19 cellular contexts compared by ENCODE assay signal in the genomic region with DNA sequence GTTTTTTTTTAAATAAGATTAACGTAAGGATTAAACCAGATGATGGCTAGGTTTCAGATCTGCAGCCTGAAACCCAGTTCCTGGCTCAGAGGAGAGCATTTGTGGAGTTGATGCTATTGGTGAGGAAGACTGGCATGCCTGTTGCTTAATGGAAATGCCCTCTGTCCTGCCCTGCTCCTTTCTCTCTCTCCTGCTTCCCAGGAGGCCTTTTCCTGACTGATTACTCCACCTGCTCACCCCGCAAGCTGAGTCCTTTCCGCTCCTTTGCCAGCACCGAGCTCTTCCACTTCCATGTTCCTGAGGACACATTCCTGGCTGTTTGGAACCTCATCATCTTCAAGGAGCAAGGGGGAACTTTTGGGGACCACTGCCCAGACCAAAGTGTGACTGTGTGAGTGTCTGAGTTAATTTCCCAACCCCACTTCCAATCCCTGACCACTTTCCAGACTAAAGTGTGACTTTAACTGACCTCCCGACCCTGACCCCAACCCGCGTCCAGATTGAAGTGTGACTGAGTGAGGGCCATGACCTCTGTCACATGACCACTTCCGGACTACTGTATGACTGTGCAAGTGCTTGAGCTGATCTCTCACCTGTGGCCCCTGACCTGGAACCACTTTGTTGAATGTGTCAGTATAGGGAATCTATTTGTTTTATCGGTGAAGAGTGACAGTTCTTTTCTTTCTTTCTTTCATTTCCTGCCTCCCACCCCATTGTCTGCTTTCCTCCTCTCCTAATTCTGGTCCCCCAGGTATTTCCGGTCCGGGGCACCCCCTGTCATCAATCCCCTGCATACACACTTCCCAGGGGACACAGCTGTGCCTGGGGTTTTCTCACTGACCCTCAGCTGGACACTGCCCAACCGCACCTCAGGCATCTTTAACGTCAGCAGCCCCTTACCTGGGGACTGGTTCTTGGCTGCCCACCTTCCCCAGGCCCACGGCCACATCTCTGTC. TPM values are rescaled to one million over a fixed set of nuclear protein-coding genes. Genes with fewer than 3 reads are reported as not detected.
DNase-seq lines count a peak whose midpoint lies in the region; ATAC-seq and TF ChIP-seq lines count a peak whose summit lies in the region.
"Had no signal": no experiment of that assay in that cellular context is flagged by ENCODE, and none has a peak within 500 bp of the region (broad histone marks: within the 10 kb centered on the region; RNA-seq: fewer than 3 reads in every experiment).

No MANE protein-coding gene starts in this region.

- H3K79me2 ChIP-seq in PC-9 (ENCODE audit: low read depth), result no peaks in the 10 kb centered on the region

- H3K9me3 Mint-ChIP-seq in IgD-negative memory B cell (no peaks in the 10 kb centered on the region), chondrocyte (ENCODE audit: low read depth) (no peaks in the 10 kb centered on the region)
- H3K9me3 Mint-ChIP-seq: activated T-cell treated with anti-CD3 and anti-CD28 coated beads, Interleukin-2, amount 50 U/mL, for 72 hours; stimulated activated effector memory CD8-positive, alpha-beta T cell treated with anti-CD3 and anti-CD28 coated beads, Interleukin-12 subunit alpha, Interleukin-12 subunit beta, amount 100 ng/mL, for 72 hours had no signal

- peak overlapping the region; percentile 63 for H3K27ac ChIP-seq in 22Rv1
- peak overlapping the region; percentile 81 for H3K27ac ChIP-seq in neutrophil
- no peak overlapping the region for H3K27ac ChIP-seq in PC-9

- H3K4me1 ChIP-seq in neutrophil (ENCODE audit: control insufficient read depth in 1 of 2, insufficient read depth in 1 of 2, low read depth in 1 of 2, low read length in 1 of 2) (peaks cover 39 to 53% of the 10 kb centered on the region in 2 experiments), PC-9 (replicated peaks; ENCODE audit: insufficient read depth) (peaks cover 12% of the 10 kb centered on the region)

- BruUV-seq in PC-9 (replicated peaks; lab: Mats Ljungman, UMichigan), result no TSS peak

- no peaks in the 10 kb centered on the region; the same call in 1 of the 2 replicates for H3F3A ChIP-seq in PC-9 (ENCODE audit: insufficient read depth, low read depth)

- H3K36me3 Mint-ChIP-seq in IgD-negative memory B cell (peaks cover 1% of the 10 kb centered on the region), chondrocyte (ENCODE audit: low read depth) (peaks cover 7% of the 10 kb centered on the region)
- H3K36me3 Mint-ChIP-seq: stimulated activated effector memory CD8-positive, alpha-beta T cell treated with anti-CD3 and anti-CD28 coated beads, Interleukin-12 subunit alpha, Interleukin-12 subunit beta, amount 100 ng/mL, for 72 hours had no signal

- H3K27me3 Mint-ChIP-seq in IgD-negative memory B cell, result peaks cover 1% of the 10 kb centered on the region
- no peaks in the 10 kb centered on the region for H3K27me3 Mint-ChIP-seq in chondrocyte (ENCODE audit: low read depth)

- peak; percentile 60 for DNase-seq in chondrocyte (ENCODE audit: low spot score)
- DNase-seq in PC-9, result no peak
- DNase-seq in ecto neural progenitor cell (ENCODE audit: low spot score), result no peak
- DNase-seq in stimulated activated CD8-positive, alpha-beta memory T cell treated with anti-CD3 and anti-CD28 coated beads, Interleukin-4, amount 100 ng/mL, for 48 hours, result no peak
- DNase-seq: esophagus squamous epithelium; SHP77; stimulated activated CD4-positive, alpha-beta T cell treated with anti-CD3 and anti-CD28 coated beads, Interleukin-4, amount 100 ng/mL, for 4 hours; T1000 had no signal

- H3K4me3 ChIP-seq in neutrophil (ENCODE audit: low read depth in 1 of 2, low read length in 1 of 2) (peak overlapping the region in 1 of 2 experiments; percentile 47), PC-9 (no peak overlapping the region)
- H3K4me3 ChIP-seq: adrenal gland, coronary artery, esophagus squamous epithelium, left lung had no signal

- no peaks in the 10 kb centered on the region for H3K9me2 ChIP-seq in PC-9 (ENCODE audit: insufficient read depth)

- H3K4me3 Mint-ChIP-seq in IgD-negative memory B cell (peak overlapping the region in 2 of 4 donors; percentile 39 to 75), chondrocyte (ENCODE audit: unreplicated experiment) (no peak overlapping the region)
- H3K4me3 Mint-ChIP-seq: activated T-cell treated with anti-CD3 and anti-CD28 coated beads, Interleukin-2, amount 50 U/mL, for 72 hours; stimulated activated effector memory CD8-positive, alpha-beta T cell treated with anti-CD3 and anti-CD28 coated beads, Interleukin-12 subunit alpha, Interleukin-12 subunit beta, amount 100 ng/mL, for 72 hours had no signal

- no peak overlapping the region for H2AFZ ChIP-seq in PC-9

- H3K27me3 ChIP-seq in neutrophil (peaks cover 72% of the 10 kb centered on the region), PC-9 (ENCODE audit: insufficient read depth, low read depth) (no peaks in the 10 kb centered on the region)
- H3K27me3 ChIP-seq: adrenal gland had no signal

- peaks cover 33 to 41% (median 34%) of the 10 kb centered on the region in 3 donors for H3K4me1 Mint-ChIP-seq in IgD-negative memory B cell
- peaks cover 29% of the 10 kb centered on the region for H3K4me1 Mint-ChIP-seq in chondrocyte (ENCODE audit: low read depth)

- POLR2A ChIA-PET in PC-9 (lab: Charles Lee; ENCODE audit: unreplicated experiment), result interaction anchor here (0.6 kb wide), 1 partner anchor 63 kb away, joined by 6 read pairs; no protein-coding TSS in a partner anchor

- TF ChIP-seq CTCF in 22Rv1 (IDR thresholded peaks at IDR 0.05) (no peak), chondrocyte (IDR thresholded peaks at IDR 0.05) (no peak), neutrophil (IDR thresholded peaks at IDR 0.05) (no peak), PC-9 (conservative IDR thresholded peaks at IDR 0.05) (no peak)

- no peak overlapping the region for H3K4me2 ChIP-seq in PC-9

- H3K27ac Mint-ChIP-seq in IgD-negative memory B cell, result peak overlapping the region in 2 of 3 donors; percentile 31 to 44
- no peak overlapping the region for H3K27ac Mint-ChIP-seq in chondrocyte (ENCODE audit: unreplicated experiment)
- H3K27ac Mint-ChIP-seq: activated T-cell treated with anti-CD3 and anti-CD28 coated beads, Interleukin-2, amount 50 U/mL, for 72 hours had no signal

- ATAC-seq in HG03521 (IDR thresholded peaks at IDR 0.05; ENCODE audit: unreplicated experiment), result no peak
- ATAC-seq: activated T-cell treated with anti-CD3 and anti-CD28 coated beads, Interleukin-2, amount 50 U/mL, for 72 hours had no signal

- H4K20me1 ChIP-seq in PC-9 (ENCODE audit: insufficient read depth), result no peaks in the 10 kb centered on the region

- intact Hi-C loops in PC-9 (cut with micrococcal nuclease; ENCODE audit: unreplicated experiment), result no loop called here

- H3K36me3 ChIP-seq in neutrophil, result no peaks in the 10 kb centered on the region
- H3K36me3 ChIP-seq in PC-9 (ENCODE audit: low read depth), result no peaks in the 10 kb centered on the region
- H3K36me3 ChIP-seq: adrenal gland, esophagus squamous epithelium, left lung had no signal

- no peaks in the 10 kb centered on the region for H3K9me3 ChIP-seq in neutrophil
- H3K9me3 ChIP-seq in PC-9 (ENCODE audit: insufficient read depth, low read depth), result no peaks in the 10 kb centered on the region
- H3K9me3 ChIP-seq: adrenal gland, esophagus squamous epithelium, left lung had no signal

- CTCF ChIA-PET in PC-9 (lab: Charles Lee), result no interaction called here

RNA-seq across cellular contexts. Expression of gene TMEM8B, which starts 5.5 kb away (rescaled TPM):
- polyA plus RNA-seq in IgD-negative memory B cell, result 1.3 TPM
- total RNA-seq in chondrocyte (17.4 to 18.2 TPM (median 18.1 TPM) in 3 replicates), PC-9 (2021) (6.3 and 6.4 TPM in 2 replicates)

RNA-seq across cellular contexts. Expression of gene FAM221B, which starts 6.0 kb away (rescaled TPM):
- polyA plus RNA-seq in IgD-negative memory B cell, result not detected
- total RNA-seq in chondrocyte, result not detected in 3 replicates
- not detected in 2 replicates for total RNA-seq in PC-9 (2021)
- total RNA-seq: activated T-cell treated with anti-CD3 and anti-CD28 coated beads, Interleukin-2, amount 50 U/mL, for 72 hours; esophagus squamous epithelium; left lung; sciatic nerve had no signal

RNA-seq across cellular contexts. Expression of gene HINT2, which starts 19.7 kb away (rescaled TPM):
- 89.2 TPM for polyA plus RNA-seq in IgD-negative memory B cell
- 30.3 to 32.8 TPM (median 32.0 TPM) in 3 replicates for total RNA-seq in chondrocyte
- 53.1 and 73.9 TPM in 2 replicates for total RNA-seq in PC-9 (2021)

RNA-seq across cellular contexts. Expression of gene SPAG8, which starts 22.5 kb away (rescaled TPM):
- 1.1 TPM for polyA plus RNA-seq in IgD-negative memory B cell
- total RNA-seq in chondrocyte, result 0.30 to 3.3 TPM (median 0.82 TPM) in 3 replicates
- total RNA-seq in PC-9 (2021), result 0.48 and 1.0 TPM in 2 replicates
- total RNA-seq: esophagus squamous epithelium had no signal

RNA-seq across cellular contexts. Expression of gene OR13J1, which starts 35.7 kb away (rescaled TPM):
- polyA plus RNA-seq in IgD-negative memory B cell, result not detected
- not detected in 3 replicates for total RNA-seq in chondrocyte
- total RNA-seq in PC-9 (2021), result not detected in 2 replicates
- total RNA-seq: activated T-cell treated with anti-CD3 and anti-CD28 coated beads, Interleukin-2, amount 50 U/mL, for 72 hours; adrenal gland; esophagus squamous epithelium; left lung; sciatic nerve had no signal
- polyA plus RNA-seq: adrenal gland, neural cell had no signal
